28 cellular contexts compared by ENCODE assay signal in the genomic region with DNA sequence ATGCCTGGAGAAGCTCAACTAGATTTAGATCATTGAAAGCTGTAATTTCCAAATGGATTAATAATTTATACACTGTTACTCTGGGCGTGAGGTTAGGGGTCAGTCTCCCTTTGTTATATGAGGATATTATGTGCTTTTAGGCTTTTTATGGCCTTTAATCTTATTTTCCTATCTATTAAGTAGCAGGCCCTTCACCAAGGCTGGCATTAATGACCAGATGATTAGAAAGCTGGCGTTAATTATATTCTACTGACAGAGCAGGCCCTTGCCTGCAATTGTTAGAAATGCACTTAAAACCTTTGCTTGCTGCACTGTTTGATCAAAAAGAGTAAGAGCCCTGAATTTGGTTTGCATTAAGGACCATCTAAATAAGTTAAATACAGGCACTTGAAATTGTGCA.
"Had no signal": no experiment of that assay in that cellular context is flagged by ENCODE, and none has a peak within 500 bp of the region (broad histone marks: within the 10 kb centered on the region; RNA-seq: fewer than 3 reads in every experiment).

No MANE protein-coding gene starts in this region.

- H3K79me2 ChIP-seq: hepatocyte had no signal

- ATAC-seq: esophagus mucosa; gastrocnemius medialis; heart left ventricle; left colon; left lobe of liver; lower lobe of right lung; mucosa of descending colon; naive thymus-derived CD8-positive, alpha-beta T cell had no signal

- H3K9me3 Mint-ChIP-seq: immature natural killer cell; naive thymus-derived CD8-positive, alpha-beta T cell had no signal

- H3K9me3 ChIP-seq: esophagus squamous epithelium, gastrocnemius medialis, heart left ventricle, left ventricle myocardium inferior, lower lobe of right lung, mucosa of descending colon had no signal

- H2AFZ ChIP-seq: hepatocyte had no signal

- H3K27ac ChIP-seq: coronary artery, dorsolateral prefrontal cortex, epithelial cell of prostate, esophagus squamous epithelium, gastrocnemius medialis, heart left ventricle, hepatocyte, lower lobe of right lung had no signal

- DNase-seq: dermis blood vessel endothelial cell; dorsolateral prefrontal cortex; effector CD4-positive, alpha-beta T cell; effector memory CD4-positive, alpha-beta T cell; erythroblast; esophagus squamous epithelium; foreskin fibroblast; foreskin melanocyte; gastrocnemius medialis; heart left ventricle; hypothalamus; immature natural killer cell; islet precursor cell; kidney; kidney glomerular epithelial cell; left colon; left ventricle myocardium inferior; lower lobe of right lung; mesenchymal stem cell; mucosa of descending colon; naive B cell; naive thymus-derived CD8-positive, alpha-beta T cell had no signal

- H3K4me3 Mint-ChIP-seq: immature natural killer cell; mesothelial cell of epicardium; naive B cell; naive thymus-derived CD8-positive, alpha-beta T cell had no signal

- H3K4me3 ChIP-seq: coronary artery, dorsolateral prefrontal cortex, esophagus squamous epithelium, gastrocnemius medialis, heart left ventricle, hepatocyte, left ventricle myocardium inferior, lower lobe of right lung, mucosa of descending colon had no signal

- H3K36me3 Mint-ChIP-seq: mesothelial cell of epicardium, naive B cell had no signal

- H3K27me3 ChIP-seq: dorsolateral prefrontal cortex, esophagus squamous epithelium, gastrocnemius medialis, heart left ventricle, hepatocyte had no signal

- H3K4me2 ChIP-seq: hepatocyte had no signal

- H3K27me3 Mint-ChIP-seq: naive B cell; naive thymus-derived CD8-positive, alpha-beta T cell had no signal

- H3K27ac Mint-ChIP-seq: mesothelial cell of epicardium; naive B cell; naive thymus-derived CD8-positive, alpha-beta T cell had no signal
